ENCODE assay signal across 1 cellular context in the genomic region with DNA sequence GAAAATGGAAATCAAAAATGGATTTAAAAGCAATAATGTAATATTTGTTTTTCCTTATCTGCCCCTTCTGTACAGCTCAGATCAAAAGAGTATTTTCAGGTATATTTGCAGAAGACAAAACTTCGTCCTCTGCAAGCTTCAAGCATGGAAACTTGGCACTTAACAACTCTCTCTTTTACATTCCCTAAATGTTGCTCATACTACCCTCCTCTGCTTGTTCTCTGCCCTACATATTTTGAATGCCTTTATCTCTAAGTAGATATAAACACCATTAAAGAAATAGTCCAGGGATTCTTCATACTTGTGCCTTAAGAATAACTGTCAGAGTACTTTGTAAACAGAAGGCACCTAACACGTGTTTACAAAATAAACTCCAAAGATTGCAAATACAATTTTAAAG.
TF ChIP-seq lines count a peak whose summit lies in the region.

No MANE protein-coding gene starts in this region.

TF ChIP-seq in SK-N-SH, 30 proteins besides CTCF, POLR2A, EP300 and RAD21 (continued from another document):
- TF ChIP-seq, protein P1, sequence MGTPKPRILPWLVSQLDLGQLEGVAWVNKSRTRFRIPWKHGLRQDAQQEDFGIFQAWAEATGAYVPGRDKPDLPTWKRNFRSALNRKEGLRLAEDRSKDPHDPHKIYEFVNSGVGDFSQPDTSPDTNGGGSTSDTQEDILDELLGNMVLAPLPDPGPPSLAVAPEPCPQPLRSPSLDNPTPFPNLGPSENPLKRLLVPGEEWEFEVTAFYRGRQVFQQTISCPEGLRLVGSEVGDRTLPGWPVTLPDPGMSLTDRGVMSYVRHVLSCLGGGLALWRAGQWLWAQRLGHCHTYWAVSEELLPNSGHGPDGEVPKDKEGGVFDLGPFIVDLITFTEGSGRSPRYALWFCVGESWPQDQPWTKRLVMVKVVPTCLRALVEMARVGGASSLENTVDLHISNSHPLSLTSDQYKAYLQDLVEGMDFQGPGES (IDR thresholded peaks at IDR 0.05; ENCODE audit: low read depth, low read length), result no peak
- TF ChIP-seq TEAD4 (IDR thresholded peaks at IDR 0.05; ENCODE audit: borderline replicate concordance, insufficient read depth) (peak; percentile 83), JUND (IDR thresholded peaks at IDR 0.05) (peak; percentile 66), RFX5 (IDR thresholded peaks at IDR 0.05; ENCODE audit: low read length) (no peak), USF2 (IDR thresholded peaks at IDR 0.05; ENCODE audit: borderline replicate concordance, low read depth, low read length) (no peak), POLR2AphosphoS5 (IDR thresholded peaks at IDR 0.05; ENCODE audit: low read depth, low read length) (peak; percentile 19; the same call in 1 of the 2 replicates), GATA2 (CRISPR knock-in tag; IDR thresholded peaks at IDR 0.05) (no peak), ELF1 (IDR thresholded peaks at IDR 0.05) (no peak), CHD2 (IDR thresholded peaks at IDR 0.05; ENCODE audit: low read length, partially characterized antibody) (no peak), MXI1 (IDR thresholded peaks at IDR 0.05; ENCODE audit: low read depth, low read length) (no peak; the same call in 1 of the 2 replicates), RXRA (IDR thresholded peaks at IDR 0.05; ENCODE audit: borderline replicate concordance, low read depth) (peak; percentile 41; the same call in 1 of the 2 replicates)
